17 cellular contexts compared by ENCODE assay signal in genomic region chr16:85333744-85334640, GRCh38.
A peak's percentile ranks its signal among the peaks of the same experiment; 100 is the strongest.
DNase-seq lines count a peak whose midpoint lies in the region; ATAC-seq, FAIRE-seq and TF ChIP-seq lines count a peak whose summit lies in the region.
"Had no signal": no experiment of that assay in that cellular context is flagged by ENCODE, and none has a peak within 500 bp of the region (broad histone marks: within the 10 kb centered on the region; RNA-seq: fewer than 3 reads in every experiment).

No MANE protein-coding gene starts in this region.

- H3K79me1 ChIP-seq in H1 (ENCODE audit: low read depth, low read length) = no peaks in the 10 kb centered on the region; the same call in 1 of the 2 replicates

- H3K4me1 ChIP-seq in BE2C (peaks cover 28% of the 10 kb centered on the region), HUES64 (ENCODE audit: insufficient read depth, low read length) (peaks cover 39% of the 10 kb centered on the region), H1 (replicated peaks in 1 of 4; ENCODE audit: control insufficient read depth in 3 of 4, insufficient read depth in 4 of 4, low read length in 3 of 4) (peaks cover 4 to 42% (median 33%) of the 10 kb centered on the region in 4 experiments)

- H2BK5ac ChIP-seq in H1 (ENCODE audit: low read depth, low read length) = peak overlapping the region; percentile 6; the same call in 1 of the 2 replicates

- 0 out of 2 replicates have a peak overlapping the region, but pooled peaks have one; percentile 73 for H2BK20ac ChIP-seq in H1 (ENCODE audit: low read length)

- peak overlapping the region; percentile 23 for H3K4ac ChIP-seq in H1 (replicated peaks; ENCODE audit: insufficient read length, low read depth, low read length)

- DNase-seq in BE2C (no peak), H1 (ENCODE audit: low read depth in 1 of 2, low spot score in 2 of 2) (no peak), CD1c-positive myeloid dendritic cell (ENCODE audit: extremely low spot score) (no peak), GM10248 (ENCODE audit: extremely low spot score) (no peak), NCI-H226 (no peak)
- no peak for DNase-seq in naive thymus-derived CD8-positive, alpha-beta T cell
- DNase-seq: activated CD4-positive, CD25-positive, alpha-beta regulatory T cell treated with anti-CD3 and anti-CD28 coated beads, Interleukin-2, amount 50 U/mL, for 72 hours; activated naive CD4-positive, alpha-beta T cell treated with Interleukin-2 at 50 U/mL for 16 hours; DMS 273 treated with DMSO at 0.1 percent for 48 hours; effector memory CD8-positive, alpha-beta T cell; foreskin keratinocyte; Karpas-422; stimulated activated CD4-positive, alpha-beta T cell treated with anti-CD3 and anti-CD28 coated beads, Interleukin-4, amount 100 ng/mL, for 4 hours; T-helper 17 cell had no signal

- POLR2A ChIA-PET in H1 (lab: Charles Lee; ENCODE audit: partially characterized antibody) (interaction anchor here (1.2 to 1.6 kb wide), 2 partner anchors 9 to 21 kb away, joined by 4 to 5 read pairs; no protein-coding TSS in a partner anchor), GM10248 (lab: Yijun Ruan, JAX) (no interaction called here)
- POLR2A ChIA-PET in naive thymus-derived CD8-positive, alpha-beta T cell (lab: Charles Lee) = interaction anchor here (0.9 to 4.6 kb wide), 5 partner anchors 16 to 283 kb away, joined by 4 to 38 read pairs (median 6); no protein-coding TSS in a partner anchor

- CTCF ChIA-PET in H1 (lab: Charles Lee; ENCODE audit: partially characterized antibody) = interaction anchor here (0.6 to 3.7 kb wide), 30 partner anchors 9 to 301 kb away, joined by 3 to 21 read pairs (median 5); no protein-coding TSS in a partner anchor
- CTCF ChIA-PET in GM10248 (lab: Yijun Ruan, JAX) = interaction anchor here (1.0 to 1.3 kb wide), 5 partner anchors 11 to 219 kb away, joined by 3 to 6 read pairs (median 4); no protein-coding TSS in a partner anchor

- no peaks in the 10 kb centered on the region; the same call in 1 of the 2 replicates for H3K23me2 ChIP-seq in H1 (ENCODE audit: low read depth, low read length)

- H3K23ac ChIP-seq in H1 (ENCODE audit: insufficient read length) = no peak overlapping the region

- peak overlapping the region; percentile 14 for H4K91ac ChIP-seq in H1 (replicated peaks; ENCODE audit: insufficient read length, low read length)

- H2AK5ac ChIP-seq in H1 (ENCODE audit: low read depth, low read length) = peak overlapping the region; percentile 46; the same call in 1 of the 2 replicates

- peaks cover 0 to 1% (median 0%) of the 10 kb centered on the region in 3 donors for H3K36me3 Mint-ChIP-seq in naive thymus-derived CD8-positive, alpha-beta T cell

- H3K27ac ChIP-seq in HUES64 (ENCODE audit: low read depth, low read length) = peak overlapping the region; percentile 46; the same call in 1 of the 2 replicates
- no peak overlapping the region for H3K27ac ChIP-seq in H1 (ENCODE audit: low read depth, low read length)
- H3K27ac ChIP-seq: foreskin keratinocyte had no signal

- no peaks in the 10 kb centered on the region for H3K9me3 ChIP-seq in BE2C
- no peaks in the 10 kb centered on the region for H3K9me3 ChIP-seq in HUES64 (ENCODE audit: insufficient read depth, low read depth, low read length)
- peaks cover 0 to 8% of the 10 kb centered on the region in 2 experiments; a peak in 1 of 4 replicates for H3K9me3 ChIP-seq in H1 (ENCODE audit: insufficient read depth in 2 of 2, low read depth in 1 of 2, low read length in 1 of 2)

- H2BK15ac ChIP-seq in H1 (ENCODE audit: low read length) = peak overlapping the region; percentile 66

- H2BK12ac ChIP-seq in H1 (ENCODE audit: low read depth, low read length) = peak overlapping the region; percentile 90; the same call in 1 of the 2 replicates

- H3K9ac ChIP-seq in HUES64 (ENCODE audit: low read depth, low read length) (no peak overlapping the region), H1 (replicated peaks in 1 of 4; ENCODE audit: extremely low read depth in 1 of 4, low read depth in 3 of 4, low read length in 3 of 4) (no peak overlapping the region)

- H3K4me3 ChIP-seq in BE2C (ENCODE audit: low read depth, low read length) (no peak overlapping the region; the same call in 1 of the 2 replicates), HUES64 (ENCODE audit: low read length) (peak overlapping the region; percentile 43; the same call in 1 of the 2 replicates), H1 (ENCODE audit: extremely low read depth in 1 of 4, insufficient read depth in 2 of 4, low read depth in 3 of 4, low read length in 4 of 4) (peak overlapping the region in 2 of 4 experiments; percentile 45 to 52; a peak in 4 of 8 replicates)

- no peak overlapping the region; the same call in 1 of the 2 replicates for H4K8ac ChIP-seq in H1 (ENCODE audit: extremely low read depth, insufficient read depth, low read length)

- no peak overlapping the region for H2AFZ ChIP-seq in H1 (ENCODE audit: low read length)

- peak; percentile 20 for TF ChIP-seq CTCF in BE2C (IDR thresholded peaks at IDR 0.05; ENCODE audit: low read depth, low read length)
- TF ChIP-seq CTCF in H1 (IDR thresholded peaks at IDR 0.05; ENCODE audit: control extremely low read depth in 1 of 3, insufficient read depth in 1 of 3, low read depth in 1 of 3, low read length in 3 of 3) = 0 out of 4 replicates have a peak, but pooled peaks of 1 of the 3 experiments have one; percentile 2
- TF ChIP-seq CTCF in GM10248 (IDR thresholded peaks at IDR 0.05; ENCODE audit: control extremely low read depth, extremely low read depth, low read depth, missing control alignments) = no peak

- no peaks in the 10 kb centered on the region for H3K79me2 ChIP-seq in H1 (ENCODE audit: control insufficient read depth in 1 of 2, insufficient read depth in 2 of 2, low read length in 2 of 2)

- H3K56ac ChIP-seq in H1 (replicated peaks; ENCODE audit: insufficient read length, low read depth, low read length) = no peak overlapping the region

- peak overlapping the region; percentile 53 to 71 for H3K4me2 ChIP-seq in H1 (ENCODE audit: insufficient read depth in 1 of 2, low read depth in 2 of 2, low read length in 2 of 2)

- H3K9me3 Mint-ChIP-seq in naive thymus-derived CD8-positive, alpha-beta T cell = no peaks in the 10 kb centered on the region
- H3K9me3 Mint-ChIP-seq: effector memory CD8-positive, alpha-beta T cell had no signal

- 66% methylated on average over 29 of the region's 29 CpGs for WGBS in HUES64
- WGBS in H1 (ENCODE audit: extremely low coverage in 1 of 2, insufficient coverage in 1 of 2, insufficient read length in 1 of 2, insufficient replicate concordance in 2 of 2, low coverage in 1 of 2, low lambda C conversion rate in 2 of 2, missing lambda C conversion rate in 1 of 2), 2 experiments = 61% methylated on average over 26 of the region's 29 CpGs; no CpG with 5 or more reads in 1 of the 2 experiments

- TF ChIP-seq POLR2A in H1 (IDR thresholded peaks at IDR 0.05; ENCODE audit: control extremely low read depth in 1 of 2, low read depth in 2 of 2, low read length in 2 of 2) = no peak

- peak overlapping the region in 6 of 10 donors; percentile 83 to 97 (median 92) for H3K27ac Mint-ChIP-seq in naive thymus-derived CD8-positive, alpha-beta T cell

- TF ChIP-seq RAD21 in H1 (IDR thresholded peaks at IDR 0.05 in 1 of 2, conservative IDR thresholded peaks at IDR 0.05 in 1 of 2; ENCODE audit: low read depth in 2 of 2, low read length in 2 of 2) = no peak

- peak overlapping the region; percentile 34; the same call in 1 of the 2 replicates for H3K18ac ChIP-seq in H1 (ENCODE audit: extremely low read depth, low read length)

- H3K4me3 Mint-ChIP-seq in naive thymus-derived CD8-positive, alpha-beta T cell = peak overlapping the region in 7 of 10 donors; percentile 80 to 98 (median 89)

- H3K36me3 ChIP-seq in BE2C = no peaks in the 10 kb centered on the region
- H3K36me3 ChIP-seq in HUES64 (ENCODE audit: insufficient read depth, low read length) = no peaks in the 10 kb centered on the region
- H3K36me3 ChIP-seq in H1 (ENCODE audit: control insufficient read depth in 2 of 4, insufficient read depth in 4 of 4, low read length in 3 of 4) = no peaks in the 10 kb centered on the region

- FAIRE-seq in H1 (lab: Jason Lieb, UNC) = no peak
- FAIRE-seq: bronchial epithelial cell had no signal

- H3K27me3 Mint-ChIP-seq in naive thymus-derived CD8-positive, alpha-beta T cell = peaks cover 0 to 10% (median 2%) of the 10 kb centered on the region in 5 donors

- ATAC-seq in naive thymus-derived CD8-positive, alpha-beta T cell = no peak
- ATAC-seq in GM18511 (IDR thresholded peaks at IDR 0.05; ENCODE audit: unreplicated experiment) = no peak
- ATAC-seq: effector memory CD8-positive, alpha-beta T cell had no signal

- H3K27me3 ChIP-seq in BE2C = no peaks in the 10 kb centered on the region
- peaks cover 59% of the 10 kb centered on the region for H3K27me3 ChIP-seq in HUES64 (ENCODE audit: insufficient read depth, low read length)
- H3K27me3 ChIP-seq in H1 (replicated peaks in 1 of 4; ENCODE audit: control insufficient read depth in 3 of 4, extremely low read depth in 1 of 4, insufficient read depth in 3 of 4, low read length in 3 of 4) = peaks cover 27 to 64% (median 56%) of the 10 kb centered on the region in 4 experiments

- H3K4me1 Mint-ChIP-seq in naive thymus-derived CD8-positive, alpha-beta T cell = peaks cover 16 to 32% (median 27%) of the 10 kb centered on the region in 4 donors

- no peak overlapping the region for H3K14ac ChIP-seq in H1 (ENCODE audit: insufficient read length)

- peaks cover 16 to 32% of the 10 kb centered on the region in 2 experiments for H4K20me1 ChIP-seq in H1 (replicated peaks in 1 of 2; ENCODE audit: control insufficient read depth in 1 of 2, insufficient read depth in 2 of 2, low read length in 2 of 2)

- no peak overlapping the region for H4K5ac ChIP-seq in H1 (ENCODE audit: insufficient read length, low read depth, low read length)

- no peak for TF ChIP-seq EP300 in H1 (IDR thresholded peaks at IDR 0.05; ENCODE audit: borderline replicate concordance in 1 of 2, low read depth in 2 of 2, low read length in 2 of 2)

- peak overlapping the region; percentile 6 for H2BK120ac ChIP-seq in H1 (replicated peaks; ENCODE audit: low read depth, low read length)

TF ChIP-seq in H1, 55 proteins besides CTCF, POLR2A, EP300 and RAD21 (continues in another document):
- TF ChIP-seq GTF2F1 (IDR thresholded peaks at IDR 0.05; ENCODE audit: borderline replicate concordance, low read depth, low read length) (no peak), SIN3A (conservative IDR thresholded peaks at IDR 0.05 in 1 of 2, IDR thresholded peaks at IDR 0.05 in 1 of 2; ENCODE audit: low read depth in 1 of 2, low read length in 2 of 2) (no peak), SIRT6 (IDR thresholded peaks at IDR 0.05; ENCODE audit: low read length) (no peak), EZH2 (IDR thresholded peaks at IDR 0.05; ENCODE audit: low read depth, low read length, severe bottlenecking) (no peak), RXRA (IDR thresholded peaks at IDR 0.05; ENCODE audit: insufficient read depth, low read depth, low read length) (no peak), NRF1 (IDR thresholded peaks at IDR 0.05; ENCODE audit: low read depth, low read length) (no peak), SUZ12 (IDR thresholded peaks at IDR 0.05; ENCODE audit: low read length) (no peak)
